Comparison of ENCODE assay signal across 22 cellular contexts in the genomic region with DNA sequence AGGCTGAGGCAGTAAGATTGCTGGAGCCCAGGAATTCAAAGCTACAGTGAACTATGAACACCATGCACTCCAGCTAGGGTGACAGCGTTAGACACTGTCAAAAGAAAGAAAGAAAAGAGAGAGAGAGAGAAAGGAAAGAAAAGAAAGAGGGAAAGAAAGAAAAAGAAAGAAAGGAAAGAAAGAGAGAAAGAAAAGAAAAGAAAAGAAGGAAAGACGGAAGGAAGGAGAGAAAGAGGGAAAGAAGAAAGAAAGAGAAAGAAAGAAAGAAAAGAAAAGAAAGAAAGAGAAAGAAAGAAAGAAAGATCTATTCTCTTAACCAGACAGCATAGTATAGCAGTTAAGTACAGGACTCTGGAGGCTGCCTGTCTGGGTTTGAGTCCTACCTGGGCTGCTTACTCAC.
"Had no signal": no experiment of that assay in that cellular context is flagged by ENCODE, and none has a peak within 500 bp of the region (broad histone marks: within the 10 kb centered on the region; RNA-seq: fewer than 3 reads in every experiment).

No MANE protein-coding gene starts in this region.

- DNase-seq: dermis blood vessel endothelial cell; dorsolateral prefrontal cortex; effector CD4-positive, alpha-beta T cell; effector memory CD4-positive, alpha-beta T cell; foreskin keratinocyte; heart left ventricle; hypothalamus; immature natural killer cell; left cardiac atrium; left lung; left ventricle myocardium superior; lower lobe of right lung; mesenchymal stem cell; mucosa of descending colon; naive B cell had no signal

- H3K4me3 ChIP-seq: coronary artery, dorsolateral prefrontal cortex, esophagus muscularis mucosa, gastroesophageal sphincter, heart left ventricle, hepatocyte, left lung, lower lobe of right lung, mucosa of descending colon had no signal

- ATAC-seq: foreskin keratinocyte, gastroesophageal sphincter, heart left ventricle, left cardiac atrium, left lung, left ventricle myocardium superior, lower lobe of right lung, mucosa of descending colon had no signal

- H3K36me3 ChIP-seq: esophagus muscularis mucosa, gastroesophageal sphincter, heart left ventricle, left lung, lower lobe of right lung had no signal

- H3K27me3 ChIP-seq: dorsolateral prefrontal cortex, esophagus muscularis mucosa, foreskin keratinocyte, gastroesophageal sphincter, heart left ventricle, hepatocyte, left lung had no signal

- H3K27ac ChIP-seq: coronary artery, dorsolateral prefrontal cortex, esophagus muscularis mucosa, foreskin keratinocyte, gastroesophageal sphincter, heart left ventricle, hepatocyte, left lung, lower lobe of right lung had no signal

- FAIRE-seq: endothelial cell of umbilical vein, keratinocyte had no signal

- H3K27ac Mint-ChIP-seq: immature natural killer cell, mesothelial cell of epicardium, naive B cell had no signal

- H3K4me1 ChIP-seq: esophagus muscularis mucosa, foreskin keratinocyte, gastroesophageal sphincter, heart left ventricle, left lung, lower lobe of right lung had no signal

- H3K4me1 Mint-ChIP-seq: immature natural killer cell, mesothelial cell of epicardium had no signal

- H3K4me2 ChIP-seq: hepatocyte had no signal

- H2AFZ ChIP-seq: hepatocyte had no signal

- H3K36me3 Mint-ChIP-seq: immature natural killer cell had no signal

- H3K4me3 Mint-ChIP-seq: immature natural killer cell, mesothelial cell of epicardium, naive B cell had no signal

- H3K27me3 Mint-ChIP-seq: naive B cell had no signal

- H3K79me2 ChIP-seq: hepatocyte had no signal
